In the genomic region with DNA sequence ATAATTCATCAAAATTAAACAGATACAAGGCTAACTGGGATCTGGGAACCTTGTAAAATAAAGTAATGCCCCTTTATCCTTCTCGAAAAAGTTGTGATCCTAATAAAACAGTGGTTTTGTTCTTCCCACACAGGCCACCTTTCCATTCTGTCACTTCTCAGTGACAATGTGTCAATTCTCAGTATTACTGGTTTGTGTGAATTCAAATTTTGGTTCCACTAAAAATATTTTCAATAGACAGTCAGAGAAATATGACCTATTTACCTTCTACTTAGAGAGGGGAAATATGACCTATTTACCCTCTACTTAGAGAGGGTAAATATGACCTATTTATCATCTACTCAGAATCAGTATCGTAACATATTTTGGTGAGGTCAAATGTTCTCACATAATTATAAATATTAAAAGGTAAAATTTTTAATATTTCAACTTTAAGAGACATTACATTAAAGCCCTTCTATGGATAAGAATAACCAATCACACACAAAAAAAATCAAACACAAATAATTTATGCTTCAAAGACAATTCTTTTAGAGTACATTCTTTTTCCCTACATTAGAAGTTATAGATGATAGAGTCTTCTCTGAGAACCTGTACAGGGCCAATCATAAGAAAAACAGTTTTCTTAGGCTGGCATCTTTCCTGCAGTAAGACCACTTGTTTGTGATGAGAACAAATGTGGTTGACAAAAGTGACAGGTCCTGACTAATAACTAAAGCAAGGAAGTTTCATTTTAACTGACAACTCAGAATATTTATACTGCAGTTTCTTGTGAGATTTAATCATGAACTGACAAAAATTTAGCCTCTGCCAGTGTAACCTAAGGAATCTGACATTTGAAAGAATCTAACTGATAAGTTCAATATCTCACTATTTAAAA, we compare ENCODE assay signal across 13 cellular contexts.
A peak's percentile ranks its signal among the peaks of the same experiment; 100 is the strongest.
DNase-seq lines count a peak whose midpoint lies in the region; ATAC-seq and TF ChIP-seq lines count a peak whose summit lies in the region.
"Had no signal": no experiment of that assay in that cellular context is flagged by ENCODE, and none has a peak within 500 bp of the region (broad histone marks: within the 10 kb centered on the region; RNA-seq: fewer than 3 reads in every experiment).

No MANE protein-coding gene starts in this region.

- ATAC-seq in GM18909 (IDR thresholded peaks at IDR 0.05; ENCODE audit: poor library complexity, unreplicated experiment) (peak; percentile 83), GM21723 (IDR thresholded peaks at IDR 0.05; ENCODE audit: unreplicated experiment) (peak; percentile 93), HG03280 (IDR thresholded peaks at IDR 0.05; ENCODE audit: unreplicated experiment) (peak; percentile 76)
- ATAC-seq: left cardiac atrium had no signal

- H3K4ac ChIP-seq in neuronal stem cell (ENCODE audit: low read length) = no peak overlapping the region

- no peak overlapping the region for H2BK15ac ChIP-seq in neuronal stem cell (ENCODE audit: low read length)

- TF ChIP-seq CTCF in thyroid gland (IDR thresholded peaks at IDR 0.05) = no peak

- no peaks in the 10 kb centered on the region for H3K27me3 ChIP-seq in neuronal stem cell (ENCODE audit: control insufficient read depth in 3 of 3, insufficient read depth in 3 of 3, low read depth in 1 of 3, low read length in 3 of 3)
- H3K27me3 ChIP-seq in thyroid gland = no peaks in the 10 kb centered on the region

- H2BK5ac ChIP-seq in neuronal stem cell (ENCODE audit: low read length) = no peak overlapping the region

- H3K36me3 ChIP-seq in neuronal stem cell (replicated peaks in 1 of 2; ENCODE audit: control insufficient read depth in 2 of 2, insufficient read depth in 2 of 2, low read length in 2 of 2) = no peaks in the 10 kb centered on the region
- H3K36me3 ChIP-seq in thyroid gland = no peaks in the 10 kb centered on the region

- no peak overlapping the region for H2BK12ac ChIP-seq in neuronal stem cell (ENCODE audit: low read length)

- no peak overlapping the region for H4K8ac ChIP-seq in neuronal stem cell (ENCODE audit: low read depth, low read length)

- H4K91ac ChIP-seq in neuronal stem cell (ENCODE audit: low read depth, low read length, poor library complexity) = no peak overlapping the region

- H3K4me2 ChIP-seq in neuronal stem cell (ENCODE audit: insufficient read depth, low read length, poor library complexity, severe bottlenecking) = no peak overlapping the region

- H3K14ac ChIP-seq in neuronal stem cell (ENCODE audit: low read length) = no peak overlapping the region

- H3K23ac ChIP-seq in neuronal stem cell (ENCODE audit: low read depth, low read length, poor library complexity) = no peak overlapping the region

- peak overlapping the region; percentile 55 for H2AFZ ChIP-seq in neuronal stem cell (ENCODE audit: low read length)

- H3K18ac ChIP-seq in neuronal stem cell (ENCODE audit: low read length) = no peak overlapping the region

- H3K9me3 ChIP-seq in neuronal stem cell (replicated peaks in 1 of 2; ENCODE audit: control insufficient read depth in 2 of 2, insufficient read depth in 1 of 2, low read depth in 1 of 2, low read length in 2 of 2) = no peaks in the 10 kb centered on the region
- no peaks in the 10 kb centered on the region for H3K9me3 ChIP-seq in thyroid gland

- no peak for DNase-seq in neuronal stem cell (ENCODE audit: low spot score)
- DNase-seq in AG08395 (ENCODE audit: low spot score) = no peak
- DNase-seq in foreskin melanocyte = no peak
- DNase-seq in NCI-H1694 (lab: John Stamatoyannopoulos, UW) = no peak
- DNase-seq in thyroid gland = no peak
- DNase-seq: activated CD4-positive, alpha-beta T cell treated with anti-CD3 and anti-CD28 coated beads for 1 hour; activated naive CD8-positive, alpha-beta T cell treated with anti-CD3 and anti-CD28 coated beads, Interleukin-2, amount 10 ng/mL, durations not matched to agents 7 days and 5 days; left cardiac atrium; NCI-H146 had no signal

- no peak overlapping the region for H3K9ac ChIP-seq in neuronal stem cell (ENCODE audit: low read depth, low read length, poor library complexity)

- WGBS in neuronal stem cell (ENCODE audit: extremely low coverage in 2 of 2, insufficient read length in 2 of 2, insufficient replicate concordance in 1 of 2), 2 donors = no CpG with 5 or more reads among the region's 2 CpGs
- 90 to 95% methylated on average over 2 of the region's 2 CpGs for WGBS in thyroid gland, 2 donors

- TF ChIP-seq POLR2A in thyroid gland (IDR thresholded peaks at IDR 0.05) = no peak

- H3K27ac ChIP-seq in neuronal stem cell (replicated peaks; ENCODE audit: low read length) (no peak overlapping the region), thyroid gland (no peak overlapping the region)
- H3K27ac ChIP-seq: HL-60 had no signal

- H3K4me1 ChIP-seq in neuronal stem cell (ENCODE audit: control insufficient read depth in 2 of 2, insufficient read depth in 1 of 2, low read depth in 1 of 2, low read length in 2 of 2) = peaks cover 0 to 12% of the 10 kb centered on the region in 2 donors
- H3K4me1 ChIP-seq in thyroid gland = no peaks in the 10 kb centered on the region

- intact Hi-C loops in thyroid gland (cut with DNase I) = no loop called here

- H3K79me1 ChIP-seq in neuronal stem cell (ENCODE audit: low read depth, low read length) = no peaks in the 10 kb centered on the region

- H3K4me3 ChIP-seq in neuronal stem cell (ENCODE audit: low read length in 2 of 2) (no peak overlapping the region), thyroid gland (replicated peaks in 1 of 3) (no peak overlapping the region)

- no peak overlapping the region for H2AK5ac ChIP-seq in neuronal stem cell (ENCODE audit: low read depth, low read length)

- H2BK120ac ChIP-seq in neuronal stem cell (ENCODE audit: low read depth, low read length) = no peak overlapping the region
